Comparison of ENCODE assay signal across 31 cellular contexts in the genomic region with DNA sequence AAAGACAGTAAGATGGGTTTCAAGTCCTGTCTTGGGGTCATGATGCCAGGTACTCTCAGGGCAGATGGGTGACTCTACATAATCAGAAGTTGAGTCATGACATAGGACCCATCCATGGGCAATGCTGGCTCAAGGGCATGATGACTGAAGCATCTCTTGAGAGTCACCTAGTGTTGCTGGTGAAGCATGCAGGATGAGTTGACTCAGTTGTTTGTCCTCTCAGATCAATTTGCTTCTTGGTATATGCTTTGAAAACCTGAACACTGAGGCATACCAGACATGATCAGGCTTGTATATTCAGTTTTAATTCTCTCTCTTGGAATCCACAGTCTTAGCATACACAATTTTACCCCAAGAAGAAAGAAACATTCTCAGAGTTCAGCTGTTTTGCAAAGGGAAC.
"Had no signal": no experiment of that assay in that cellular context is flagged by ENCODE, and none has a peak within 500 bp of the region (broad histone marks: within the 10 kb centered on the region; RNA-seq: fewer than 3 reads in every experiment).

No MANE protein-coding gene starts in this region.

- H3K4me1 ChIP-seq: ascending aorta, body of pancreas, Peyer's patch, SJSA1 had no signal

- H3K27me3 ChIP-seq: ascending aorta, body of pancreas, Peyer's patch, SJSA1 had no signal

- H3K36me3 Mint-ChIP-seq: activated naive CD4-positive, alpha-beta T cell treated with anti-CD3 and anti-CD28 coated beads, Interleukin-2, amount 50 U/mL, for 24 hours; activated naive CD8-positive, alpha-beta T cell treated with anti-CD3 and anti-CD28 coated beads, Interleukin-2, amount 10 ng/mL, durations not matched to agents 7 days and 5 days; WTC11 had no signal

- FAIRE-seq: K562 had no signal

- H3K4me3 Mint-ChIP-seq: activated CD4-positive, alpha-beta T cell treated with anti-CD3 and anti-CD28 coated beads for 36 hours; activated CD4-positive, alpha-beta T cell treated with anti-CD3 and anti-CD28 coated beads, Interleukin-2, amount 10 ng/mL, durations not matched to agents 7 days and 5 days; activated CD8-positive, alpha-beta T cell treated with anti-CD3 and anti-CD28 coated beads, Interleukin-2, amount 10 ng/mL, durations not matched to agents 7 days and 5 days; activated naive CD4-positive, alpha-beta T cell treated with anti-CD3 and anti-CD28 coated beads, Interleukin-2, amount 50 U/mL, for 24 hours; activated naive CD8-positive, alpha-beta T cell treated with anti-CD3 and anti-CD28 coated beads, Interleukin-2, amount 10 ng/mL, durations not matched to agents 7 days and 5 days; activated T-cell treated with anti-CD3 and anti-CD28 coated beads, Interleukin-2, amount 50 U/mL, for 24 hours; T-helper 1 cell treated with Interleukin-12 subunit alpha and Interleukin-12 subunit beta and Interleukin-4 antibody, amounts not matched to agents 30 μg/mL and 1 μg/mL, for 36 hours; T-helper 2 cell treated with Interferon-gamma antibody and Interleukin-4, amounts not matched to agents 5 μg/mL and 100 μg/mL, for 36 hours; WTC11 had no signal

- DNase-seq: activated CD4-positive, alpha-beta T cell treated with anti-CD3 and anti-CD28 coated beads for 36 hours; activated CD4-positive, alpha-beta T cell treated with anti-CD3 and anti-CD28 coated beads, Interleukin-2, amount 10 ng/mL, durations not matched to agents 7 days and 5 days; activated CD4-positive, alpha-beta T cell treated with anti-CD3 and anti-CD28 coated beads, Interleukin-2, amount 50 U/mL, for 48 hours; activated CD8-positive, alpha-beta T cell treated with anti-CD3 and anti-CD28 coated beads, Interleukin-2, amount 10 ng/mL, durations not matched to agents 7 days and 5 days; activated gamma-delta T cell; activated naive CD4-positive, alpha-beta T cell treated with Interleukin-2 at 50 U/mL for 16 hours; activated naive CD8-positive, alpha-beta T cell treated with anti-CD3 and anti-CD28 coated beads, Interleukin-2, amount 10 ng/mL, durations not matched to agents 7 days and 5 days; activated T-cell treated with anti-CD3 and anti-CD28 coated beads, Interleukin-2, amount 50 U/mL, for 24 hours; amygdala; body of pancreas; NCI-H1092 treated with DMSO at 0.1 percent for 48 hours; NCI-H1417; NCI-H146; NCI-H187 treated with DMSO at 0.1 percent for 48 hours; NCI-H2081; NCI-H345; NCI-H526; NCI-H748 treated with DMSO at 0.1 percent for 48 hours; NK-92 treated with Interleukin-12 subunit alpha and Interleukin-12 subunit beta, amount 100 ng/mL, for 24 hours; PC-3; Peyer's patch; RPMI8226; SK-N-SH had no signal

- H3K9me3 Mint-ChIP-seq: activated naive CD8-positive, alpha-beta T cell treated with anti-CD3 and anti-CD28 coated beads, Interleukin-2, amount 10 ng/mL, durations not matched to agents 7 days and 5 days; WTC11 had no signal

- H3K4me1 Mint-ChIP-seq: activated CD4-positive, alpha-beta T cell treated with anti-CD3 and anti-CD28 coated beads for 36 hours; activated CD4-positive, alpha-beta T cell treated with anti-CD3 and anti-CD28 coated beads, Interleukin-2, amount 10 ng/mL, durations not matched to agents 7 days and 5 days; activated naive CD4-positive, alpha-beta T cell treated with anti-CD3 and anti-CD28 coated beads, Interleukin-2, amount 50 U/mL, for 24 hours; activated naive CD8-positive, alpha-beta T cell treated with anti-CD3 and anti-CD28 coated beads, Interleukin-2, amount 10 ng/mL, durations not matched to agents 7 days and 5 days had no signal

- H3K4me3 ChIP-seq: ascending aorta, body of pancreas, K562, Peyer's patch, SJSA1 had no signal

- H3K9ac ChIP-seq: SK-N-SH had no signal

- H3K4me2 ChIP-seq: SK-N-SH had no signal

- H3K27me3 Mint-ChIP-seq: activated CD4-positive, alpha-beta T cell treated with anti-CD3 and anti-CD28 coated beads for 36 hours; activated CD4-positive, alpha-beta T cell treated with anti-CD3 and anti-CD28 coated beads, Interleukin-2, amount 10 ng/mL, durations not matched to agents 7 days and 5 days; activated naive CD4-positive, alpha-beta T cell treated with anti-CD3 and anti-CD28 coated beads, Interleukin-2, amount 50 U/mL, for 24 hours; activated naive CD8-positive, alpha-beta T cell treated with anti-CD3 and anti-CD28 coated beads, Interleukin-2, amount 10 ng/mL, durations not matched to agents 7 days and 5 days; activated T-cell treated with anti-CD3 and anti-CD28 coated beads, Interleukin-2, amount 50 U/mL, for 24 hours had no signal

- H3K36me3 ChIP-seq: ascending aorta, Peyer's patch, SJSA1 had no signal

- H3K27ac ChIP-seq: ascending aorta, body of pancreas, Peyer's patch, SJSA1 had no signal

- H3K27ac Mint-ChIP-seq: activated CD4-positive, alpha-beta T cell treated with anti-CD3 and anti-CD28 coated beads for 36 hours; activated CD4-positive, alpha-beta T cell treated with anti-CD3 and anti-CD28 coated beads, Interleukin-2, amount 10 ng/mL, durations not matched to agents 7 days and 5 days; activated CD8-positive, alpha-beta T cell treated with anti-CD3 and anti-CD28 coated beads, Interleukin-2, amount 10 ng/mL, durations not matched to agents 7 days and 5 days; activated naive CD4-positive, alpha-beta T cell treated with anti-CD3 and anti-CD28 coated beads, Interleukin-2, amount 50 U/mL, for 24 hours; activated naive CD8-positive, alpha-beta T cell treated with anti-CD3 and anti-CD28 coated beads, Interleukin-2, amount 10 ng/mL, durations not matched to agents 7 days and 5 days; activated T-cell treated with anti-CD3 and anti-CD28 coated beads, Interleukin-2, amount 50 U/mL, for 24 hours; activated T-helper 2 cell treated with anti-CD3 and anti-CD28 coated beads, Interferon-gamma antibody, Interleukin-2, Interleukin-4, amounts not matched to agents 10 μg/mL and 5 μg/mL and 100 μg/mL, durations not matched to agents 14 hours and 24 hours and 36 hours; T-helper 1 cell treated with Interleukin-12 subunit alpha and Interleukin-12 subunit beta and Interleukin-4 antibody, amounts not matched to agents 30 μg/mL and 1 μg/mL, for 36 hours; T-helper 2 cell treated with Interferon-gamma antibody and Interleukin-4, amounts not matched to agents 5 μg/mL and 100 μg/mL, for 36 hours; WTC11 had no signal

- H3K9me3 ChIP-seq: ascending aorta, body of pancreas, Peyer's patch, SJSA1, SK-N-SH had no signal
